ENCODE assay signal across 14 cellular contexts in the genomic region with DNA sequence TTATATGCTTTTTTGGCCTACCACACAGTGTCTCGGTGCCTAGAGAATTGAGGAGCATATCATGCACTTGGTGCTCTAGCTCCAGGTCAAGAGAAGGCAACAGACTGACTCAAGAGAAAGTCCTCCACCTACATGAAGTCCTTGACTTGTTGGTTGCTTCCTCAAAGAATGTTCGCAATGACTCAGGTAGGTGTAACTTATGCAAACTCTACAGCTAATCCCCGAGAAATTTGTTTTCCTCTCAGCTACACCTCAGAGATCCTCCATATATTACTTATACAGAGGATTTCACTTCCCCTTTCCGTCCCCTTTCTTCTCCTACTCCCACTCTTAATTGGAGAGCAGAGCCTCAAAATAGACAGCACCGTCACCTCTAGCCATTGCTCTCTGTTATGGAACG.
DNase-seq lines count a peak whose midpoint lies in the region; ATAC-seq and TF ChIP-seq lines count a peak whose summit lies in the region.
"Had no signal": no experiment of that assay in that cellular context is flagged by ENCODE, and none has a peak within 500 bp of the region (broad histone marks: within the 10 kb centered on the region; RNA-seq: fewer than 3 reads in every experiment).

No MANE protein-coding gene starts in this region.

- H3K27ac Mint-ChIP-seq in nephron progenitor cell: no peak overlapping the region
- H3K27ac Mint-ChIP-seq: endodermal cell had no signal

- H3K9me3 Mint-ChIP-seq in nephron progenitor cell: peaks cover 18% of the 10 kb centered on the region

- 85 to 90% methylated on average over 6 of the region's 6 CpGs for WGBS in sigmoid colon, 2 donors

- no peak overlapping the region for H3K4me3 Mint-ChIP-seq in nephron progenitor cell
- H3K4me3 Mint-ChIP-seq: activated T-cell treated with anti-CD3 and anti-CD28 coated beads, Interleukin-2, amount 50 U/mL, for 4 hours; endodermal cell had no signal

- intact Hi-C loops in sigmoid colon (cut with DNase I): no loop called here

- no peaks in the 10 kb centered on the region for H3K27me3 ChIP-seq in GM06990 (replicated peaks; ENCODE audit: control insufficient read depth, insufficient read depth, low read length)
- H3K27me3 ChIP-seq in sigmoid colon: no peaks in the 10 kb centered on the region
- H3K27me3 ChIP-seq: ascending aorta, neutrophil had no signal

- H3K27ac ChIP-seq in sigmoid colon: no peak overlapping the region
- H3K27ac ChIP-seq: ascending aorta, neutrophil had no signal

- H3K36me3 Mint-ChIP-seq in nephron progenitor cell (ENCODE audit: low read depth): peaks cover 7% of the 10 kb centered on the region

- TF ChIP-seq POLR2A in sigmoid colon (IDR thresholded peaks at IDR 0.05): no peak

- DNase-seq in GM06990 (ENCODE audit: extremely low read depth, insufficient read length): peak; percentile 73
- no peak for DNase-seq in activated CD8-positive, alpha-beta memory T cell treated with anti-CD3 and anti-CD28 coated beads, Interleukin-2, amount 50 U/mL, for 4 hours
- DNase-seq in nephron progenitor cell: no peak
- no peak for DNase-seq in sigmoid colon
- DNase-seq in glomerular visceral epithelial cell (ENCODE audit: extremely low spot score): no peak
- DNase-seq: activated T-cell treated with anti-CD3 and anti-CD28 coated beads, Interleukin-2, amount 50 U/mL, for 4 hours; endodermal cell; NCI-H1694; stimulated activated naive CD4-positive, alpha-beta T cell treated with Interleukin-2 at 50 U/mL for 16 hours had no signal

- TF ChIP-seq CTCF in GM06990 (IDR thresholded peaks at IDR 0.05; ENCODE audit: insufficient read depth, low read length, poor library complexity, severe bottlenecking): no peak
- no peak for TF ChIP-seq CTCF in nephron progenitor cell (IDR thresholded peaks at IDR 0.05)
- no peak for TF ChIP-seq CTCF in sigmoid colon (IDR thresholded peaks at IDR 0.05)

- peak; percentile 97 for ATAC-seq in GM19351 (IDR thresholded peaks at IDR 0.05; ENCODE audit: unreplicated experiment)
- peak; percentile 87 for ATAC-seq in HG02763 (IDR thresholded peaks at IDR 0.05; ENCODE audit: unreplicated experiment)
- peak; percentile 97 for ATAC-seq in HG03520 (IDR thresholded peaks at IDR 0.05; ENCODE audit: unreplicated experiment)
- ATAC-seq: activated T-cell treated with anti-CD3 and anti-CD28 coated beads, Interleukin-2, amount 50 U/mL, for 4 hours had no signal

- no peak overlapping the region for H3K4me3 ChIP-seq in GM06990 (replicated peaks; ENCODE audit: low read depth, low read length)
- no peak overlapping the region for H3K4me3 ChIP-seq in sigmoid colon
- H3K4me3 ChIP-seq: ascending aorta had no signal

- H3K4me1 ChIP-seq in sigmoid colon: peaks cover 0 to 12% (median 8%) of the 10 kb centered on the region in 4 donors

- no peaks in the 10 kb centered on the region for H3K9me3 ChIP-seq in sigmoid colon
- H3K9me3 ChIP-seq: neutrophil had no signal

- H3K36me3 ChIP-seq in GM06990 (ENCODE audit: control insufficient read depth, insufficient read depth, low read length) (no peaks in the 10 kb centered on the region), sigmoid colon (no peaks in the 10 kb centered on the region)
- H3K36me3 ChIP-seq: ascending aorta, neutrophil had no signal

- no peak for TF ChIP-seq EP300 in sigmoid colon (IDR thresholded peaks at IDR 0.05)

- H3K27me3 Mint-ChIP-seq in nephron progenitor cell (ENCODE audit: low read depth, poor library complexity): no peaks in the 10 kb centered on the region

- no peaks in the 10 kb centered on the region for H3K4me1 Mint-ChIP-seq in nephron progenitor cell
- H3K4me1 Mint-ChIP-seq: endodermal cell had no signal
